Comparison of ENCODE assay signal across 25 cellular contexts in genomic region chr6:135987226-135987625, GRCh38.
"Had no signal": no experiment of that assay in that cellular context is flagged by ENCODE, and none has a peak within 500 bp of the region (broad histone marks: within the 10 kb centered on the region; RNA-seq: fewer than 3 reads in every experiment).

No MANE protein-coding gene starts in this region.

- H2AFZ ChIP-seq: hepatocyte had no signal

- H3K27me3 Mint-ChIP-seq: dendritic cell treated with granulocyte-macrophage colony-stimulating factor and Interleukin-4, amounts not matched to agents 40 ng/mL and 50 ng/mL, for 4 days; naive B cell had no signal

- H3K27ac ChIP-seq: colonic mucosa, esophagus muscularis mucosa, foreskin keratinocyte, gastroesophageal sphincter, heart left ventricle, hepatocyte, left lung, lower lobe of right lung had no signal

- H3K4me3 Mint-ChIP-seq: dendritic cell treated with granulocyte-macrophage colony-stimulating factor and Interleukin-4, amounts not matched to agents 40 ng/mL and 50 ng/mL, for 4 days; effector memory CD8-positive, alpha-beta T cell; endodermal cell; immature natural killer cell; mesothelial cell of epicardium; naive B cell had no signal

- ATAC-seq: effector memory CD8-positive, alpha-beta T cell; foreskin keratinocyte; gastroesophageal sphincter; heart left ventricle; left lung; left ventricle myocardium superior; lower lobe of right lung; mucosa of descending colon had no signal

- H3K4me1 ChIP-seq: colonic mucosa, esophagus muscularis mucosa, foreskin keratinocyte, gastroesophageal sphincter, left lung, lower lobe of right lung had no signal

- FAIRE-seq: endometrium, frontal cortex, kidney had no signal

- H3K4me3 ChIP-seq: colonic mucosa, esophagus muscularis mucosa, gastroesophageal sphincter, heart left ventricle, hepatocyte, left lung, lower lobe of right lung, mucosa of descending colon had no signal

- H3K9me3 ChIP-seq: colonic mucosa, esophagus muscularis mucosa, gastroesophageal sphincter, heart left ventricle, left lung, lower lobe of right lung, mucosa of descending colon had no signal

- H3K4me1 Mint-ChIP-seq: endodermal cell, immature natural killer cell had no signal

- H3K79me2 ChIP-seq: hepatocyte had no signal

- H3K27ac Mint-ChIP-seq: dendritic cell treated with granulocyte-macrophage colony-stimulating factor and Interleukin-4, amounts not matched to agents 40 ng/mL and 50 ng/mL, for 4 days; effector memory CD8-positive, alpha-beta T cell; endodermal cell; immature natural killer cell; mesothelial cell of epicardium had no signal

- DNase-seq: colonic mucosa; cortex of kidney; effector CD8-positive, alpha-beta T cell; effector memory CD8-positive, alpha-beta T cell; endodermal cell; foreskin keratinocyte; heart left ventricle; hypothalamus; immature natural killer cell; islet precursor cell; kidney; kidney glomerular epithelial cell; left lung; left ventricle myocardium superior; lower lobe of right lung; mesenchymal stem cell; mucosa of descending colon; naive B cell had no signal

- H3K36me3 Mint-ChIP-seq: immature natural killer cell, mesothelial cell of epicardium had no signal

- H3K27me3 ChIP-seq: colonic mucosa, esophagus muscularis mucosa, gastroesophageal sphincter, heart left ventricle, hepatocyte, left lung had no signal

- H3K4me2 ChIP-seq: hepatocyte had no signal

- H3K9me3 Mint-ChIP-seq: dendritic cell treated with granulocyte-macrophage colony-stimulating factor and Interleukin-4, amounts not matched to agents 40 ng/mL and 50 ng/mL, for 4 days; effector memory CD8-positive, alpha-beta T cell; endodermal cell had no signal

- H3K36me3 ChIP-seq: colonic mucosa, esophagus muscularis mucosa, gastroesophageal sphincter, heart left ventricle, left lung, lower lobe of right lung had no signal
